ENCODE assay signal across 22 cellular contexts in the genomic region with DNA sequence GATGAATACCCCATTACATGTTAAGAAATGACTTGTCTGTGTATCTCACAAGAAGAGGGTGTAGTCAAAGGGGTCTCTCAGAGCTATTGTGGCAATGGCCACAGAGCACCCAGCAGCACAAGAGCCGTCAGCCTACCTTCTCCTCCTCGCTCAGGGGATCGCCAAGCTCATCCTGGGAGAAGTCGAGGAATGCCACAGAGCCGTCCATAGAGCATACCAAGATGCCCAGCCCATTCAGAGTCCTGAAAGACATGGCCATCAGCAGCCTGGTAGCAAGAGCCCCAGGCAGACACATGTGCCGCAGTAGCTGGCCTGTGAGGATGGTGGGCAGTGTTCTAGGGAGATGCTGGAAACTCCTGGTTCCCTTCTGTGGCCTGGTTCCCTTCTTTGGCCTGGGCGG. TPM values are rescaled to one million over a fixed set of nuclear protein-coding genes. Genes with fewer than 3 reads are reported as not detected.
DNase-seq lines count a peak whose midpoint lies in the region; ATAC-seq, FAIRE-seq and TF ChIP-seq lines count a peak whose summit lies in the region.
"Had no signal": no experiment of that assay in that cellular context is flagged by ENCODE, and none has a peak within 500 bp of the region (broad histone marks: within the 10 kb centered on the region; RNA-seq: fewer than 3 reads in every experiment).

No MANE protein-coding gene starts in this region.

- WGBS in HepG2 (ENCODE audit: low lambda C conversion rate), result 95% methylated on average over 7 of the region's 7 CpGs
- WGBS in psoas muscle, 3 donors, result 94 to 96% (median 95%) methylated on average over 7 of the region's 7 CpGs

- POLR2A ChIA-PET in HepG2 (lab: Yijun Ruan, JAX), result no interaction called here

- no peak overlapping the region for H3K9ac ChIP-seq in HepG2 (ENCODE audit: insufficient read depth, low read depth, low read length)
- H3K9ac ChIP-seq: GM23248 had no signal

- no peak overlapping the region for H3K4me3 ChIP-seq in HepG2 (replicated peaks in 1 of 3; ENCODE audit: insufficient read depth in 1 of 3, low read depth in 2 of 3, low read length in 3 of 3)
- no peak overlapping the region for H3K4me3 ChIP-seq in psoas muscle
- H3K4me3 ChIP-seq: A549, GM23248 had no signal

- FAIRE-seq in HepG2 (lab: Jason Lieb, UNC), result no peak
- FAIRE-seq: A549, GM12892, GM19239, H1 had no signal

- intact Hi-C loops in HepG2 (cut with micrococcal nuclease; ENCODE audit: unreplicated experiment) (no loop called here), psoas muscle (cut with DNase I) (loop anchor here (5.0 to 10.0 kb wide), 5 partner anchors 67 to 237 kb away; no protein-coding TSS in a partner anchor)

- no peak overlapping the region for H3K27ac Mint-ChIP-seq in activated CD8-positive, alpha-beta memory T cell treated with anti-CD3 and anti-CD28 coated beads, Interleukin-2, amount 10 ng/mL, durations not matched to agents 7 days and 5 days
- H3K27ac Mint-ChIP-seq in central memory CD8-positive, alpha-beta T cell (ENCODE audit: low read depth), result peak overlapping the region; percentile 35
- H3K27ac Mint-ChIP-seq: CD4-positive, alpha-beta memory T cell had no signal

- peak; percentile 10 for DNase-seq in activated CD8-positive, alpha-beta memory T cell treated with anti-CD3 and anti-CD28 coated beads, Interleukin-2, amount 50 U/mL, for 48 hours
- no peak for DNase-seq in activated CD8-positive, alpha-beta memory T cell treated with anti-CD3 and anti-CD28 coated beads, Interleukin-2, amount 10 ng/mL, durations not matched to agents 7 days and 5 days
- DNase-seq in central memory CD8-positive, alpha-beta T cell (ENCODE audit: low spot score in 2 of 2), result no peak
- DNase-seq in HepG2 (ENCODE audit: low spot score), result no peak
- no peak for DNase-seq in glomerular visceral epithelial cell (ENCODE audit: extremely low spot score)
- no peak for DNase-seq in psoas muscle
- DNase-seq: 8988T; ACHN; C1 segment of cervical spinal cord; Calu3; CD4-positive, alpha-beta memory T cell; COR-L47; DMS53; DMS79 treated with DMSO at 0.1 percent for 48 hours; GF-D8; GM23248; H7; HCEC 1CT had no signal

- no TSS peak for BruUV-seq in HepG2 (replicated peaks; lab: Mats Ljungman, UMichigan)

- TF ChIP-seq CTCF in HepG2 (CRISPR knock-in tag; IDR thresholded peaks at IDR 0.05) (no peak), psoas muscle (IDR thresholded peaks at IDR 0.05) (no peak)

- no peak for TF ChIP-seq EP300 in HepG2 (IDR thresholded peaks at IDR 0.05; ENCODE audit: low read depth in 2 of 2, low read length in 2 of 2)
- no peak for TF ChIP-seq EP300 in HepG2 (CRISPR knock-in tag; IDR thresholded peaks at IDR 0.05; ENCODE audit: borderline replicate concordance)

- CTCF ChIA-PET in activated CD8-positive, alpha-beta memory T cell treated with anti-CD3 and anti-CD28 coated beads, Interleukin-2, amount 10 ng/mL, durations not matched to agents 7 days and 5 days (lab: Charles Lee), result no interaction called here
- CTCF ChIA-PET in HepG2 (lab: Yijun Ruan, JAX; ENCODE audit: low intra/inter-chr PET ratio, low total read pairs), result no interaction called here

- no peak for TF ChIP-seq POLR2A in HepG2 (IDR thresholded peaks at IDR 0.05; ENCODE audit: insufficient read depth in 1 of 2, low read depth in 2 of 2, low read length in 2 of 2)

- H3K27me3 Mint-ChIP-seq in activated CD8-positive, alpha-beta memory T cell treated with anti-CD3 and anti-CD28 coated beads, Interleukin-2, amount 10 ng/mL, durations not matched to agents 7 days and 5 days, result no peaks in the 10 kb centered on the region
- H3K27me3 Mint-ChIP-seq in central memory CD8-positive, alpha-beta T cell, result no peaks in the 10 kb centered on the region
- H3K27me3 Mint-ChIP-seq: CD4-positive, alpha-beta memory T cell had no signal

- H3K36me3 ChIP-seq in HepG2 (replicated peaks in 1 of 2; ENCODE audit: control insufficient read depth in 1 of 2, insufficient read depth in 2 of 2, low read length in 2 of 2) (peaks cover 38 to 94% of the 10 kb centered on the region in 2 experiments), psoas muscle (ENCODE audit: insufficient read depth in 1 of 2, low read depth in 1 of 2) (peaks cover 7 to 88% of the 10 kb centered on the region in 2 donors)

- no peak for TF ChIP-seq RAD21 in HepG2 (CRISPR knock-in tag; IDR thresholded peaks at IDR 0.05)

- H3K79me2 ChIP-seq in HepG2 (ENCODE audit: insufficient read depth, low read length), result no peaks in the 10 kb centered on the region

- H3K4me1 ChIP-seq in HepG2 (ENCODE audit: insufficient read depth, low read length) (no peaks in the 10 kb centered on the region), psoas muscle (peaks cover 6% of the 10 kb centered on the region)
- H3K4me1 ChIP-seq: A549 had no signal

- in situ Hi-C loops in HepG2 (cut with HindIII; ENCODE audit: extremely low pct_ligation_motif_present, low pct_unique_long_range_greater_than_20kb), result no loop called here

- H2AFZ ChIP-seq in HepG2 (ENCODE audit: low read length), result no peak overlapping the region
- H2AFZ ChIP-seq: GM23248 had no signal

- no peaks in the 10 kb centered on the region for H3K27me3 ChIP-seq in HepG2 (ENCODE audit: control insufficient read depth in 1 of 2, insufficient read depth in 2 of 2, low read length in 2 of 2)
- H3K27me3 ChIP-seq in psoas muscle (ENCODE audit: insufficient read depth in 3 of 3, low read length in 2 of 3), result no peaks in the 10 kb centered on the region

- no peaks in the 10 kb centered on the region for H4K20me1 ChIP-seq in HepG2 (ENCODE audit: insufficient read depth, low read length)

- H3K4me1 Mint-ChIP-seq in activated CD8-positive, alpha-beta memory T cell treated with anti-CD3 and anti-CD28 coated beads, Interleukin-2, amount 10 ng/mL, durations not matched to agents 7 days and 5 days, result no peaks in the 10 kb centered on the region
- no peaks in the 10 kb centered on the region for H3K4me1 Mint-ChIP-seq in central memory CD8-positive, alpha-beta T cell
- H3K4me1 Mint-ChIP-seq: CD4-positive, alpha-beta memory T cell had no signal

- H3K27ac ChIP-seq in HepG2 (ENCODE audit: extremely low read length, insufficient read depth, low read length) (no peak overlapping the region), psoas muscle (no peak overlapping the region)
- H3K27ac ChIP-seq: A549, GM23248 had no signal

- H3K9me3 ChIP-seq in HepG2 (ENCODE audit: low read length), result no peaks in the 10 kb centered on the region
- H3K9me3 ChIP-seq in psoas muscle, result no peaks in the 10 kb centered on the region
- H3K9me3 ChIP-seq: A549 had no signal

- no peak for ATAC-seq in activated CD8-positive, alpha-beta memory T cell treated with anti-CD3 and anti-CD28 coated beads, Interleukin-2, amount 10 ng/mL, durations not matched to agents 7 days and 5 days
- ATAC-seq in central memory CD8-positive, alpha-beta T cell (replicated peaks; ENCODE audit: extremely low read depth, poor library complexity, severe bottlenecking), result no peak
- ATAC-seq in HepG2, result no peak
- ATAC-seq in psoas muscle, result no peak
- ATAC-seq: A549 had no signal

- H3K4me2 ChIP-seq in HepG2 (ENCODE audit: low read depth, low read length), result no peak overlapping the region
- H3K4me2 ChIP-seq: A549 had no signal

- H3K36me3 Mint-ChIP-seq in activated CD8-positive, alpha-beta memory T cell treated with anti-CD3 and anti-CD28 coated beads, Interleukin-2, amount 10 ng/mL, durations not matched to agents 7 days and 5 days, result peaks cover 42% of the 10 kb centered on the region
- H3K36me3 Mint-ChIP-seq in central memory CD8-positive, alpha-beta T cell (ENCODE audit: insufficient read depth), result peaks cover 54% of the 10 kb centered on the region

- H3K4me3 Mint-ChIP-seq in activated CD8-positive, alpha-beta memory T cell treated with anti-CD3 and anti-CD28 coated beads, Interleukin-2, amount 10 ng/mL, durations not matched to agents 7 days and 5 days, result no peak overlapping the region
- H3K4me3 Mint-ChIP-seq in central memory CD8-positive, alpha-beta T cell, result no peak overlapping the region
- H3K4me3 Mint-ChIP-seq: CD4-positive, alpha-beta memory T cell had no signal

- no peaks in the 10 kb centered on the region for H3K9me3 Mint-ChIP-seq in activated CD8-positive, alpha-beta memory T cell treated with anti-CD3 and anti-CD28 coated beads, Interleukin-2, amount 10 ng/mL, durations not matched to agents 7 days and 5 days (ENCODE audit: low read depth)
- no peaks in the 10 kb centered on the region for H3K9me3 Mint-ChIP-seq in central memory CD8-positive, alpha-beta T cell

RNA-seq across cellular contexts. Expression of gene HIRA, which starts 44.0 kb away (rescaled TPM):
- 10 to 100 TPM; 57.8 to 67.0 TPM for total RNA-seq in activated CD8-positive, alpha-beta memory T cell treated with anti-CD3 and anti-CD28 coated beads, Interleukin-2, amount 10 ng/mL, durations not matched to agents 7 days and 5 days
- 29.2 and 36.7 TPM in 2 replicates for total RNA-seq in HepG2 (2016; rRNA removed; fragmentation: Illumina TruSeq; extraction: Trizol)
- 7.9 and 8.8 TPM in 2 replicates for total RNA-seq in HepG2 (2016; cell fraction: cytosol; rRNA removed; fragmentation: Illumina TruSeq; extraction: Trizol; ENCODE audit: low read depth)
- 29.9 and 34.4 TPM in 2 replicates for total RNA-seq in HepG2 (2016; cell fraction: insoluble cytoplasmic fraction; rRNA removed; fragmentation: Illumina TruSeq; extraction: Trizol)
- total RNA-seq in HepG2 (2016; cell fraction: membrane; rRNA removed; fragmentation: Illumina TruSeq; extraction: Trizol), result 34.9 and 37.0 TPM in 2 replicates
- 23.0 and 28.4 TPM in 2 replicates for total RNA-seq in HepG2 (2016; cell fraction: nucleus; rRNA removed; fragmentation: Illumina TruSeq; extraction: Trizol)
- polyA plus RNA-seq in HepG2 (2011; rRNA removed), result 21.5 and 29.9 TPM in 2 replicates
- polyA plus RNA-seq in HepG2 (2011; cell fraction: cytosol; rRNA removed), result 22.7 and 25.6 TPM in 2 replicates
- 30.9 and 31.6 TPM in 2 replicates for polyA plus RNA-seq in HepG2 (2011; cell fraction: nucleus; rRNA removed)
- 24.0 and 24.5 TPM in 2 replicates for polyA plus RNA-seq in HepG2 (2012)
- polyA plus RNA-seq in HepG2 (2016; cell fraction: cytosol; fragmentation: Illumina TruSeq; extraction: Trizol; ENCODE audit: low read depth), result 7.9 and 9.2 TPM in 2 replicates
- polyA plus RNA-seq in HepG2 (2016; cell fraction: insoluble cytoplasmic fraction; fragmentation: Illumina TruSeq; extraction: Trizol; ENCODE audit: low read depth), result 41.6 and 52.8 TPM in 2 replicates
- 29.8 and 32.4 TPM in 2 replicates for polyA plus RNA-seq in HepG2 (2016; cell fraction: membrane; fragmentation: Illumina TruSeq; extraction: Trizol; ENCODE audit: low read depth)
- 44.6 and 49.3 TPM in 2 replicates for polyA plus RNA-seq in HepG2 (2016; cell fraction: nucleus; fragmentation: Illumina TruSeq; extraction: Trizol; ENCODE audit: insufficient read depth, low read depth)
- polyA minus RNA-seq in HepG2 (2011; rRNA and poly(A)+ RNA removed; ENCODE audit: low replicate concordance), result 34.3 and 50.7 TPM in 2 replicates
- polyA minus RNA-seq in HepG2 (2011; cell fraction: cytosol; rRNA and poly(A)+ RNA removed), result 15.3 and 17.9 TPM in 2 replicates
- 14.4 and 14.7 TPM in 2 replicates for polyA minus RNA-seq in HepG2 (2011; cell fraction: nucleus; rRNA and poly(A)+ RNA removed)
- total RNA-seq in psoas muscle, result 10 to 100 TPM; 12.3 to 32.7 (median 18.8) TPM
- 10 to 100 TPM; 13.3 to 18.9 (median 14.4) TPM for polyA plus RNA-seq in psoas muscle

RNA-seq across cellular contexts. Expression of gene MRPL40, which starts 44.8 kb away (rescaled TPM):
- 10 to 100 TPM; 27.0 to 32.4 TPM for total RNA-seq in activated CD8-positive, alpha-beta memory T cell treated with anti-CD3 and anti-CD28 coated beads, Interleukin-2, amount 10 ng/mL, durations not matched to agents 7 days and 5 days
- total RNA-seq in HepG2 (2016; rRNA removed; fragmentation: Illumina TruSeq; extraction: Trizol), result 79.7 and 107 TPM in 2 replicates
- 29.3 and 31.9 TPM in 2 replicates for total RNA-seq in HepG2 (2016; cell fraction: cytosol; rRNA removed; fragmentation: Illumina TruSeq; extraction: Trizol; ENCODE audit: low read depth)
- 80.6 and 113 TPM in 2 replicates for total RNA-seq in HepG2 (2016; cell fraction: insoluble cytoplasmic fraction; rRNA removed; fragmentation: Illumina TruSeq; extraction: Trizol)
- total RNA-seq in HepG2 (2016; cell fraction: membrane; rRNA removed; fragmentation: Illumina TruSeq; extraction: Trizol), result 28.9 and 33.0 TPM in 2 replicates
- 29.8 and 31.8 TPM in 2 replicates for total RNA-seq in HepG2 (2016; cell fraction: nucleus; rRNA removed; fragmentation: Illumina TruSeq; extraction: Trizol)
- polyA plus RNA-seq in HepG2 (2011; rRNA removed), result 38.2 and 42.7 TPM in 2 replicates
- polyA plus RNA-seq in HepG2 (2011; cell fraction: cytosol; rRNA removed), result 25.2 and 25.5 TPM in 2 replicates
- 9.5 and 11.2 TPM in 2 replicates for polyA plus RNA-seq in HepG2 (2011; cell fraction: nucleus; rRNA removed)
- polyA plus RNA-seq in HepG2 (2012), result 32.8 and 36.4 TPM in 2 replicates
- 29.8 and 33.0 TPM in 2 replicates for polyA plus RNA-seq in HepG2 (2016; cell fraction: cytosol; fragmentation: Illumina TruSeq; extraction: Trizol; ENCODE audit: low read depth)
- polyA plus RNA-seq in HepG2 (2016; cell fraction: insoluble cytoplasmic fraction; fragmentation: Illumina TruSeq; extraction: Trizol; ENCODE audit: low read depth), result 106 and 109 TPM in 2 replicates
- polyA plus RNA-seq in HepG2 (2016; cell fraction: membrane; fragmentation: Illumina TruSeq; extraction: Trizol; ENCODE audit: low read depth), result 24.7 and 29.2 TPM in 2 replicates
- 48.5 and 49.1 TPM in 2 replicates for polyA plus RNA-seq in HepG2 (2016; cell fraction: nucleus; fragmentation: Illumina TruSeq; extraction: Trizol; ENCODE audit: insufficient read depth, low read depth)
- 7.4 and 19.3 TPM in 2 replicates for polyA minus RNA-seq in HepG2 (2011; rRNA and poly(A)+ RNA removed; ENCODE audit: low replicate concordance)
- polyA minus RNA-seq in HepG2 (2011; cell fraction: cytosol; rRNA and poly(A)+ RNA removed), result 4.8 and 7.9 TPM in 2 replicates
- 5.7 and 7.7 TPM in 2 replicates for polyA minus RNA-seq in HepG2 (2011; cell fraction: nucleus; rRNA and poly(A)+ RNA removed)
- 10 to 100 TPM; 53.7 to 70.5 (median 58.2) TPM for total RNA-seq in psoas muscle
- 10 to 100 TPM; 45.8 to 78.6 (median 62.3) TPM for polyA plus RNA-seq in psoas muscle

RNA-seq across cellular contexts. Expression of gene C22orf39, which starts 59.9 kb away (rescaled TPM):
- total RNA-seq in activated CD8-positive, alpha-beta memory T cell treated with anti-CD3 and anti-CD28 coated beads, Interleukin-2, amount 10 ng/mL, durations not matched to agents 7 days and 5 days, result 10 to 100 TPM; 31.1 to 36.4 TPM
- total RNA-seq in HepG2 (2016; rRNA removed; fragmentation: Illumina TruSeq; extraction: Trizol) (26.4 and 31.5 TPM in 2 replicates), psoas muscle (100 to 1,000 TPM in 1 of 4 donors, 10 to 100 TPM in 3; 84.3 to 101 (median 92.3) TPM)
- total RNA-seq in HepG2 (2016; cell fraction: cytosol; rRNA removed; fragmentation: Illumina TruSeq; extraction: Trizol; ENCODE audit: low read depth), result 19.2 and 24.5 TPM in 2 replicates
- total RNA-seq in HepG2 (2016; cell fraction: insoluble cytoplasmic fraction; rRNA removed; fragmentation: Illumina TruSeq; extraction: Trizol), result 27.8 and 30.9 TPM in 2 replicates
- 35.7 and 36.0 TPM in 2 replicates for total RNA-seq in HepG2 (2016; cell fraction: membrane; rRNA removed; fragmentation: Illumina TruSeq; extraction: Trizol)
- total RNA-seq in HepG2 (2016; cell fraction: nucleus; rRNA removed; fragmentation: Illumina TruSeq; extraction: Trizol), result 13.4 and 13.8 TPM in 2 replicates
- polyA plus RNA-seq in HepG2 (2011; rRNA removed) (23.4 and 27.8 TPM in 2 replicates), psoas muscle (100 to 1,000 TPM in 1 of 3 donors, 10 to 100 TPM in 2; 60.9 to 104 (median 66.7) TPM)
- polyA plus RNA-seq in HepG2 (2011; cell fraction: cytosol; rRNA removed), result 27.6 and 28.2 TPM in 2 replicates
- 12.1 and 16.9 TPM in 2 replicates for polyA plus RNA-seq in HepG2 (2011; cell fraction: nucleus; rRNA removed)
- 23.3 and 26.0 TPM in 2 replicates for polyA plus RNA-seq in HepG2 (2012)
- 21.4 and 27.7 TPM in 2 replicates for polyA plus RNA-seq in HepG2 (2016; cell fraction: cytosol; fragmentation: Illumina TruSeq; extraction: Trizol; ENCODE audit: low read depth)
- 35.6 and 37.2 TPM in 2 replicates for polyA plus RNA-seq in HepG2 (2016; cell fraction: insoluble cytoplasmic fraction; fragmentation: Illumina TruSeq; extraction: Trizol; ENCODE audit: low read depth)
- 32.9 and 37.0 TPM in 2 replicates for polyA plus RNA-seq in HepG2 (2016; cell fraction: membrane; fragmentation: Illumina TruSeq; extraction: Trizol; ENCODE audit: low read depth)
- 23.0 and 28.6 TPM in 2 replicates for polyA plus RNA-seq in HepG2 (2016; cell fraction: nucleus; fragmentation: Illumina TruSeq; extraction: Trizol; ENCODE audit: insufficient read depth, low read depth)
- polyA minus RNA-seq in HepG2 (2011; rRNA and poly(A)+ RNA removed; ENCODE audit: low replicate concordance), result 31.0 and 68.1 TPM in 2 replicates
- 13.9 and 22.2 TPM in 2 replicates for polyA minus RNA-seq in HepG2 (2011; cell fraction: cytosol; rRNA and poly(A)+ RNA removed)
- polyA minus RNA-seq in HepG2 (2011; cell fraction: nucleus; rRNA and poly(A)+ RNA removed), result 15.3 and 16.1 TPM in 2 replicates
